In genomic region chr7:68866136-68866535, GRCh38 we compare ENCODE assay signal across 1 cellular context.
TF ChIP-seq lines count a peak whose summit lies in the region.

No MANE protein-coding gene starts in this region.

TF ChIP-seq in GM23338, 12 proteins besides CTCF, POLR2A, EP300 and RAD21 (continued from another document):
- TF ChIP-seq REST (IDR thresholded peaks at IDR 0.05; ENCODE audit: unreplicated experiment) (no peak), ZNF114 (CRISPR knock-in tag; IDR thresholded peaks at IDR 0.05) (no peak), CREB1 (CRISPR knock-in tag; IDR thresholded peaks at IDR 0.05; ENCODE audit: low read depth) (no peak), EZH2 (IDR thresholded peaks at IDR 0.05; ENCODE audit: low read depth, unreplicated experiment) (no peak), ETS1 (IDR thresholded peaks at IDR 0.05) (no peak), POLR2AphosphoS5 (IDR thresholded peaks at IDR 0.05; ENCODE audit: low read depth) (no peak), NANOG (IDR thresholded peaks at IDR 0.05; ENCODE audit: borderline replicate concordance) (no peak)
